ENCODE assay signal across 11 cellular contexts in the genomic region with DNA sequence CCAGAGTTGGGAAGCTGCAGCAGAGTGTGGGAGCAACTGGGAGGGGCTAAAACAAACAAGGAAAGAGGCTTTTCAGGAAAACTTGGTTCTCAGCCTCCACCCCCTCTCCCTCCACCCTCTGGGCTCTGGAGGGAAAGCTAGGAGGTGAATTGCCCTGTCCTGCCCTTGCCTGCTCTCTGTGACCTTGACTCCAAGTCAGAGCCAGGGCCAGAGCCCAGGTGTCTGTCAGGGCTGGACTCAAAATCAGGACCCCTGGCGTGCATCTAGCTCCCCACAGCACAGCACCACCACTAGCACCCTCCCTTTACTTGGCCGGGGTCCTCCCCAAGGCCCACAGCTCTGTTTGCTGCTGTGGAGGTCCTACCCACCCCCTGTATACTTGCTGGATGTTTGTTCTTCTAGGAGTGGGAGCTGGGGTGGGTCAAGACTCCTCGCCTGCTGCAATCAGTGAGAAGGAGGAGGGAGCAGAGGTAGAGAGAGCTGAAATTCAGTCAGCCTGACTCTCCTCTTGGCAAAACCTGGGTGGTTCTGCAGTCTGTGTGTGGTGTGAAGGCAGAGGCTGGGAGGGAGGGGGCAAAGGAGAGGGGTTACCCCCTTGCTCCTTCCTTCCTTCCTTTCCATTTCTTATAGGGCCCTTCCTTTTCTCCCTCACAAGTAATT. TPM values are rescaled to one million over a fixed set of nuclear protein-coding genes. Genes with fewer than 3 reads are reported as not detected.
DNase-seq lines count a peak whose midpoint lies in the region; ATAC-seq, FAIRE-seq and TF ChIP-seq lines count a peak whose summit lies in the region.
"Had no signal": no experiment of that assay in that cellular context is flagged by ENCODE, and none has a peak within 500 bp of the region (broad histone marks: within the 10 kb centered on the region; RNA-seq: fewer than 3 reads in every experiment).

No MANE protein-coding gene starts in this region.

- TF ChIP-seq RAD21 in GM12878 (IDR thresholded peaks at IDR 0.05; ENCODE audit: insufficient read depth, low read depth, low read length) = no peak

- H3K36me3 ChIP-seq in GM12878 (ENCODE audit: control insufficient read depth in 2 of 2, insufficient read depth in 2 of 2, low read length in 1 of 2) (no peaks in the 10 kb centered on the region), mucosa of rectum (ENCODE audit: control insufficient read depth in 2 of 2, insufficient read depth in 2 of 2, low read length in 2 of 2) (no peaks in the 10 kb centered on the region), tibial nerve (no peaks in the 10 kb centered on the region)

- POLR2A ChIA-PET in GM12878 (lab: Charles Lee) = interaction anchor here (0.7 kb wide), 1 partner anchor 10 kb away, joined by 3 read pairs; no protein-coding TSS in a partner anchor

- H3K4me1 ChIP-seq in GM12878 (ENCODE audit: control insufficient read depth, insufficient read depth, low read length) = peaks cover 75% of the 10 kb centered on the region
- peaks cover 82% of the 10 kb centered on the region in 2 donors for H3K4me1 ChIP-seq in mucosa of rectum (ENCODE audit: control insufficient read depth in 2 of 2, insufficient read depth in 2 of 2, low read length in 2 of 2)
- peaks cover 2 to 79% (median 78%) of the 10 kb centered on the region in 4 donors for H3K4me1 ChIP-seq in tibial nerve

- no peak for TF ChIP-seq CTCF in GM12878 (IDR thresholded peaks at IDR 0.05 in 2 of 3, conservative IDR thresholded peaks at IDR 0.05 in 1 of 3; ENCODE audit: control insufficient read depth in 2 of 3, extremely low read depth in 1 of 3, insufficient read depth in 1 of 3, low read depth in 3 of 3, low read length in 3 of 3)
- TF ChIP-seq CTCF in tibial nerve (IDR thresholded peaks at IDR 0.05) = no peak

- FAIRE-seq in GM12878 (lab: Jason Lieb, UNC) = no peak
- FAIRE-seq: urothelium cell line had no signal

- H3K79me2 ChIP-seq in GM12878 (ENCODE audit: control insufficient read depth, insufficient read depth, low read length) = peaks cover 5% of the 10 kb centered on the region; the same call in 1 of the 2 replicates

- CTCF ChIA-PET in activated naive CD4-positive, alpha-beta T cell treated with anti-CD3 and anti-CD28 coated beads for 36 hours (lab: Charles Lee) = interaction anchor here (0.5 to 5.2 kb wide), 10 partner anchors 9 to 145 kb away, joined by 3 to 77 read pairs (median 4); no protein-coding TSS in a partner anchor
- CTCF ChIA-PET in activated naive CD4-positive, alpha-beta T cell treated with anti-CD3 and anti-CD28 coated beads, Interleukin-2, amount 10 ng/mL, durations not matched to agents 7 days and 5 days (lab: Charles Lee) = interaction anchor here (0.7 to 9.9 kb wide), 5 partner anchors 9 to 187 kb away, joined by 3 to 95 read pairs (median 3); no protein-coding TSS in a partner anchor
- CTCF ChIA-PET in GM12878 (lab: Yijun Ruan, JAX) = interaction anchor here (1.0 to 10.6 kb wide), 10 partner anchors 9 to 90 kb away, joined by 3 to 176 read pairs (median 4); partner anchors contain the start of genes MED24 and THRA

- RAD21 ChIA-PET in GM12878 (lab: Charles Lee; ENCODE audit: unreplicated experiment) = interaction anchor here (0.7 to 2.1 kb wide), 4 partner anchors 8 to 116 kb away, joined by 3 to 14 read pairs (median 5); partner anchors contain the start of gene WIPF2

- H4K20me1 ChIP-seq in GM12878 (ENCODE audit: control insufficient read depth, insufficient read depth) = no peaks in the 10 kb centered on the region

- in situ Hi-C loops in GM12878 (cut with MboI) = no loop called here

- peak; percentile 50 for DNase-seq in activated naive CD4-positive, alpha-beta T cell treated with anti-CD3 and anti-CD28 coated beads for 36 hours
- no peak for DNase-seq in activated naive CD4-positive, alpha-beta T cell treated with anti-CD3 and anti-CD28 coated beads, Interleukin-2, amount 10 ng/mL, durations not matched to agents 7 days and 5 days
- DNase-seq in GM12878 (ENCODE audit: low read depth, low spot score) = no peak
- DNase-seq in tibial nerve (ENCODE audit: low spot score in 2 of 2) = no peak
- DNase-seq in NCI-H526 treated with DMSO at 0.1 percent for 48 hours (lab: John Stamatoyannopoulos, UW) = no peak
- no peak for DNase-seq in stimulated activated naive CD4-positive, alpha-beta T cell treated with Interleukin-2 at 50 U/mL for 16 hours (lab: John Stamatoyannopoulos, UW)
- DNase-seq: NCI-H187 treated with DMSO at 0.1 percent for 48 hours, SHP77 treated with DMSO at 0.1 percent for 48 hours had no signal

- H3K9me3 Mint-ChIP-seq in activated naive CD4-positive, alpha-beta T cell treated with anti-CD3 and anti-CD28 coated beads for 36 hours = no peaks in the 10 kb centered on the region
- H3K9me3 Mint-ChIP-seq in activated naive CD4-positive, alpha-beta T cell treated with anti-CD3 and anti-CD28 coated beads, Interleukin-2, amount 10 ng/mL, durations not matched to agents 7 days and 5 days = no peaks in the 10 kb centered on the region

- no TSS peak for BruUV-seq in GM12878 (replicated peaks; lab: Mats Ljungman, UMichigan)

- TF ChIP-seq POLR2A in GM12878 (IDR thresholded peaks at IDR 0.05; ENCODE audit: low read depth, low read length) (no peak), tibial nerve (IDR thresholded peaks at IDR 0.05) (no peak)

- H3K27ac ChIP-seq in GM12878 (ENCODE audit: control insufficient read depth, insufficient read depth) = no peak overlapping the region; the same call in 1 of the 2 replicates
- peak overlapping the region; percentile 82 to 92 for H3K27ac ChIP-seq in mucosa of rectum (ENCODE audit: low read depth in 2 of 2, low read length in 2 of 2)
- peak overlapping the region; percentile 57 to 99 (median 94) for H3K27ac ChIP-seq in tibial nerve

- peaks cover 4% of the 10 kb centered on the region for H3K36me3 Mint-ChIP-seq in activated naive CD4-positive, alpha-beta T cell treated with anti-CD3 and anti-CD28 coated beads for 36 hours (ENCODE audit: low read depth)
- H3K36me3 Mint-ChIP-seq in activated naive CD4-positive, alpha-beta T cell treated with anti-CD3 and anti-CD28 coated beads, Interleukin-2, amount 10 ng/mL, durations not matched to agents 7 days and 5 days = no peaks in the 10 kb centered on the region

- H3K4me3 Mint-ChIP-seq in activated naive CD4-positive, alpha-beta T cell treated with anti-CD3 and anti-CD28 coated beads for 36 hours = no peak overlapping the region
- no peak overlapping the region for H3K4me3 Mint-ChIP-seq in activated naive CD4-positive, alpha-beta T cell treated with anti-CD3 and anti-CD28 coated beads, Interleukin-2, amount 10 ng/mL, durations not matched to agents 7 days and 5 days

- H3K4me1 Mint-ChIP-seq in activated naive CD4-positive, alpha-beta T cell treated with anti-CD3 and anti-CD28 coated beads for 36 hours (ENCODE audit: low read depth) = peaks cover 91% of the 10 kb centered on the region
- H3K4me1 Mint-ChIP-seq in activated naive CD4-positive, alpha-beta T cell treated with anti-CD3 and anti-CD28 coated beads, Interleukin-2, amount 10 ng/mL, durations not matched to agents 7 days and 5 days = peaks cover 93% of the 10 kb centered on the region

- intact Hi-C loops in activated naive CD4-positive, alpha-beta T cell treated with anti-CD3 and anti-CD28 coated beads for 36 hours (cut with micrococcal nuclease) = loop anchor here (10.0 kb wide), 2 partner anchors 468 to 502 kb away; partner anchors contain the start of gene STARD3
- intact Hi-C loops in GM12878 (cut with micrococcal nuclease; ENCODE audit: unreplicated experiment) = no loop called here

- H3K4me2 ChIP-seq in GM12878 (ENCODE audit: control insufficient read depth, insufficient read depth) = peak overlapping the region; percentile 53; the same call in 1 of the 2 replicates

- no peak for ATAC-seq in GM12878
- no peak for ATAC-seq in GM18868 (IDR thresholded peaks at IDR 0.05; ENCODE audit: unreplicated experiment)

- peak overlapping the region; percentile 69 for H3K27ac Mint-ChIP-seq in activated naive CD4-positive, alpha-beta T cell treated with anti-CD3 and anti-CD28 coated beads for 36 hours
- H3K27ac Mint-ChIP-seq in activated naive CD4-positive, alpha-beta T cell treated with anti-CD3 and anti-CD28 coated beads, Interleukin-2, amount 10 ng/mL, durations not matched to agents 7 days and 5 days = no peak overlapping the region

- H3K4me3 ChIP-seq in GM12878 = no peak overlapping the region
- peak overlapping the region; percentile 1 to 8 for H3K4me3 ChIP-seq in mucosa of rectum (ENCODE audit: low read length in 2 of 2)
- no peak overlapping the region for H3K4me3 ChIP-seq in tibial nerve

- SMC1A ChIA-PET in GM12878 (lab: Charles Lee; ENCODE audit: uncharacterized antibody, unreplicated experiment) = interaction anchor here (0.7 to 10.4 kb wide), 4 partner anchors 9 to 102 kb away, joined by 3 to 132 read pairs (median 3); no protein-coding TSS in a partner anchor

- H3K27me3 Mint-ChIP-seq in activated naive CD4-positive, alpha-beta T cell treated with anti-CD3 and anti-CD28 coated beads for 36 hours (ENCODE audit: low read depth) = no peaks in the 10 kb centered on the region
- peaks cover 57% of the 10 kb centered on the region for H3K27me3 Mint-ChIP-seq in activated naive CD4-positive, alpha-beta T cell treated with anti-CD3 and anti-CD28 coated beads, Interleukin-2, amount 10 ng/mL, durations not matched to agents 7 days and 5 days

- 43% methylated on average over 3 of the region's 3 CpGs for WGBS in GM12878 (ENCODE audit: insufficient coverage, insufficient replicate concordance, low lambda C conversion rate, missing lambda C conversion rate)
- WGBS in tibial nerve, 2 donors = 32 to 46% methylated on average over 3 of the region's 3 CpGs

- H3K27me3 ChIP-seq in GM12878 (replicated peaks in 1 of 2; ENCODE audit: control insufficient read depth in 2 of 2, insufficient read depth in 2 of 2, low read length in 1 of 2) (no peaks in the 10 kb centered on the region), mucosa of rectum (ENCODE audit: control insufficient read depth in 2 of 2, insufficient read depth in 2 of 2, low read length in 2 of 2) (no peaks in the 10 kb centered on the region), tibial nerve (no peaks in the 10 kb centered on the region)

- no peaks in the 10 kb centered on the region for H3K9me3 ChIP-seq in GM12878 (replicated peaks; ENCODE audit: control insufficient read depth, insufficient read depth, low read length)
- no peaks in the 10 kb centered on the region for H3K9me3 ChIP-seq in mucosa of rectum (ENCODE audit: control insufficient read depth in 2 of 2, low read length in 2 of 2)
- H3K9me3 ChIP-seq in tibial nerve = no peaks in the 10 kb centered on the region

- TF ChIP-seq EP300 in GM12878 (IDR thresholded peaks at IDR 0.05; ENCODE audit: borderline replicate concordance in 1 of 2, control insufficient read depth in 1 of 2, low read depth in 2 of 2, low read length in 2 of 2) (no peak), tibial nerve (IDR thresholded peaks at IDR 0.05) (no peak)

- H3K9ac ChIP-seq in GM12878 (ENCODE audit: control insufficient read depth, insufficient read depth, low read length) (no peak overlapping the region), mucosa of rectum (ENCODE audit: low read depth in 1 of 2, low read length in 2 of 2) (peak overlapping the region; percentile 45 to 68)

- peak overlapping the region; percentile 70 for H2AFZ ChIP-seq in GM12878 (ENCODE audit: control insufficient read depth, low read depth, low read length)

RNA-seq across cellular contexts. Expression of gene NR1D1, which starts 2.8 kb away (rescaled TPM):
- 1 to 10 TPM; 9.0 to 9.1 TPM for total RNA-seq in activated naive CD4-positive, alpha-beta T cell treated with anti-CD3 and anti-CD28 coated beads for 36 hours
- 5.0 TPM in 2 replicates for total RNA-seq in GM12878 (2013; cell fraction: nucleolus; rRNA removed)
- total RNA-seq in GM12878 (2014; rRNA removed) (0.49 and 1.0 TPM in 2 replicates), GM12878 (2014; rRNA removed; fragmentation: Illumina TruSeq; extraction: Trizol) (0.31 and 0.37 TPM in 2 replicates), GM12878 (2021) (3.4 and 3.6 TPM in 2 replicates), tibial nerve (10 to 100 TPM; 16.8 to 48.2 (median 21.0) TPM)
- polyA plus RNA-seq in GM12878 (2011; ENCODE audit: low read depth) = 0.85 TPM
- polyA plus RNA-seq in GM12878 (2011; rRNA removed) (0.17 and 0.41 TPM in 2 replicates), GM12878 (2014; fragmentation: Illumina TruSeq; extraction: Trizol) (0.44 and 1.8 TPM in 2 replicates), GM12878 (2014; fragmentation: Nextera tagmentation; extraction: Ambion mirVana) (under 1 TPM; 0.10 to 0.33 TPM), GM12878 (2014; rRNA removed) (0.87 and 1.2 TPM in 2 replicates), GM12878 (2016; fragmentation: Nextera tagmentation; extraction: Ambion mirVana) (1 to 10 TPM; 1.8 to 2.6 TPM)
- 0.67 and 1.2 TPM in 2 replicates for polyA plus RNA-seq in GM12878 (2011; cell fraction: cytosol; rRNA removed)
- polyA plus RNA-seq in GM12878 (2011; cell fraction: nucleus; rRNA removed) = 5.1 and 5.9 TPM in 2 replicates
- 2.0 and 3.6 TPM in 2 replicates for polyA plus RNA-seq in GM12878 (2012)
- polyA minus RNA-seq in GM12878 (2011; rRNA and poly(A)+ RNA removed) = 1.0 and 1.4 TPM in 2 replicates
- polyA minus RNA-seq in GM12878 (2011; cell fraction: cytosol; rRNA and poly(A)+ RNA removed) = 2.1 TPM in 2 replicates
- 3.1 and 6.0 TPM in 2 replicates for polyA minus RNA-seq in GM12878 (2011; cell fraction: nucleus; rRNA and poly(A)+ RNA removed)

RNA-seq across cellular contexts. Expression of gene MSL1, which starts 18.6 kb away (rescaled TPM):
- 10 to 100 TPM; 72.1 to 72.2 TPM for total RNA-seq in activated naive CD4-positive, alpha-beta T cell treated with anti-CD3 and anti-CD28 coated beads for 36 hours
- 146 and 147 TPM in 2 replicates for total RNA-seq in GM12878 (2013; cell fraction: nucleolus; rRNA removed)
- total RNA-seq in GM12878 (2014; rRNA removed) (56.3 and 57.6 TPM in 2 replicates), GM12878 (2014; rRNA removed; fragmentation: Illumina TruSeq; extraction: Trizol) (56.4 and 56.5 TPM in 2 replicates), GM12878 (2021) (47.8 and 50.6 TPM in 2 replicates), tibial nerve (100 to 1,000 TPM in 3 of 4 donors, 10 to 100 TPM in 1; 78.0 to 113 (median 107) TPM)
- 38.1 TPM for polyA plus RNA-seq in GM12878 (2011; ENCODE audit: low read depth)
- polyA plus RNA-seq in GM12878 (2011; rRNA removed) (80.9 and 101 TPM in 2 replicates), GM12878 (2014; fragmentation: Illumina TruSeq; extraction: Trizol) (95.2 and 110 TPM in 2 replicates), GM12878 (2014; fragmentation: Nextera tagmentation; extraction: Ambion mirVana) (10 to 100 TPM; 11.1 to 18.0 TPM), GM12878 (2014; rRNA removed) (52.0 and 53.1 TPM in 2 replicates), GM12878 (2016; fragmentation: Nextera tagmentation; extraction: Ambion mirVana) (1 to 10 TPM; 6.1 to 9.5 TPM)
- 34.6 and 35.7 TPM in 2 replicates for polyA plus RNA-seq in GM12878 (2011; cell fraction: cytosol; rRNA removed)
- polyA plus RNA-seq in GM12878 (2011; cell fraction: nucleus; rRNA removed) = 220 and 227 TPM in 2 replicates
- 45.9 and 51.6 TPM in 2 replicates for polyA plus RNA-seq in GM12878 (2012)
- polyA minus RNA-seq in GM12878 (2011; rRNA and poly(A)+ RNA removed) = 33.0 and 40.5 TPM in 2 replicates
- polyA minus RNA-seq in GM12878 (2011; cell fraction: cytosol; rRNA and poly(A)+ RNA removed) = 16.6 and 20.3 TPM in 2 replicates
- polyA minus RNA-seq in GM12878 (2011; cell fraction: nucleus; rRNA and poly(A)+ RNA removed) = 30.2 and 34.7 TPM in 2 replicates

RNA-seq across cellular contexts. Expression of gene CASC3, which starts 37.1 kb away (rescaled TPM):
- total RNA-seq in activated naive CD4-positive, alpha-beta T cell treated with anti-CD3 and anti-CD28 coated beads for 36 hours = 100 to 1,000 TPM; 104 TPM
- total RNA-seq in GM12878 (2013; cell fraction: nucleolus; rRNA removed) = 135 and 156 TPM in 2 replicates
- total RNA-seq in GM12878 (2014; rRNA removed) (31.8 and 37.6 TPM in 2 replicates), GM12878 (2014; rRNA removed; fragmentation: Illumina TruSeq; extraction: Trizol) (31.9 and 33.7 TPM in 2 replicates), GM12878 (2021) (42.9 and 49.0 TPM in 2 replicates), tibial nerve (100 to 1,000 TPM in 1 of 4 donors, 10 to 100 TPM in 3; 85.2 to 122 (median 93.4) TPM)
- 30.2 TPM for polyA plus RNA-seq in GM12878 (2011; ENCODE audit: low read depth)
- polyA plus RNA-seq in GM12878 (2011; rRNA removed) (40.3 and 60.0 TPM in 2 replicates), GM12878 (2014; fragmentation: Illumina TruSeq; extraction: Trizol) (52.4 and 59.7 TPM in 2 replicates), GM12878 (2014; fragmentation: Nextera tagmentation; extraction: Ambion mirVana) (10 to 100 TPM; 12.7 to 16.4 TPM), GM12878 (2014; rRNA removed) (30.2 and 34.3 TPM in 2 replicates), GM12878 (2016; fragmentation: Nextera tagmentation; extraction: Ambion mirVana) (10 to 100 TPM; 52.6 to 53.4 TPM)
- 39.7 and 54.1 TPM in 2 replicates for polyA plus RNA-seq in GM12878 (2011; cell fraction: cytosol; rRNA removed)
- polyA plus RNA-seq in GM12878 (2011; cell fraction: nucleus; rRNA removed) = 126 and 159 TPM in 2 replicates
- polyA plus RNA-seq in GM12878 (2012) = 40.4 and 44.5 TPM in 2 replicates
- 40.6 and 41.8 TPM in 2 replicates for polyA minus RNA-seq in GM12878 (2011; rRNA and poly(A)+ RNA removed)
- 9.0 and 22.5 TPM in 2 replicates for polyA minus RNA-seq in GM12878 (2011; cell fraction: cytosol; rRNA and poly(A)+ RNA removed)
- 33.4 and 39.4 TPM in 2 replicates for polyA minus RNA-seq in GM12878 (2011; cell fraction: nucleus; rRNA and poly(A)+ RNA removed)

RNA-seq across cellular contexts. Expression of gene THRA, which starts 40.4 kb away (rescaled TPM):
- 10 to 100 TPM; 10.2 to 11.2 TPM for total RNA-seq in activated naive CD4-positive, alpha-beta T cell treated with anti-CD3 and anti-CD28 coated beads for 36 hours
- total RNA-seq in GM12878 (2013; cell fraction: nucleolus; rRNA removed) = 3.8 and 5.5 TPM in 2 replicates
- total RNA-seq in GM12878 (2014; rRNA removed) = 0.65 and 0.68 TPM in 2 replicates
- 0.63 and 0.64 TPM in 2 replicates for total RNA-seq in GM12878 (2014; rRNA removed; fragmentation: Illumina TruSeq; extraction: Trizol)
- total RNA-seq in GM12878 (2021) = 1.5 and 2.0 TPM in 2 replicates
- 1.2 TPM for polyA plus RNA-seq in GM12878 (2011; ENCODE audit: low read depth)
- 0.81 and 1.1 TPM in 2 replicates for polyA plus RNA-seq in GM12878 (2011; rRNA removed)
- 1.5 TPM in 2 replicates for polyA plus RNA-seq in GM12878 (2011; cell fraction: cytosol; rRNA removed)
- polyA plus RNA-seq in GM12878 (2011; cell fraction: nucleus; rRNA removed) = 1.1 and 1.4 TPM in 2 replicates
- 1.9 and 2.2 TPM in 2 replicates for polyA plus RNA-seq in GM12878 (2012)
- polyA plus RNA-seq in GM12878 (2014; fragmentation: Illumina TruSeq; extraction: Trizol) = 1.0 and 1.2 TPM in 2 replicates
- under 1 TPM; 0.03 to 0.07 TPM for polyA plus RNA-seq in GM12878 (2014; fragmentation: Nextera tagmentation; extraction: Ambion mirVana)
- polyA plus RNA-seq in GM12878 (2014; rRNA removed) = 0.64 and 0.81 TPM in 2 replicates
- under 1 TPM; 0.07 to 0.64 TPM for polyA plus RNA-seq in GM12878 (2016; fragmentation: Nextera tagmentation; extraction: Ambion mirVana)
- polyA minus RNA-seq in GM12878 (2011; rRNA and poly(A)+ RNA removed) = 1.1 and 1.4 TPM in 2 replicates
- 0.42 and 0.80 TPM in 2 replicates for polyA minus RNA-seq in GM12878 (2011; cell fraction: cytosol; rRNA and poly(A)+ RNA removed)
- 0.48 and 0.57 TPM in 2 replicates for polyA minus RNA-seq in GM12878 (2011; cell fraction: nucleus; rRNA and poly(A)+ RNA removed)
- 10 to 100 TPM; 65.4 to 86.1 (median 78.4) TPM for total RNA-seq in tibial nerve

RNA-seq across cellular contexts. Expression of gene MED24, which starts 49.0 kb away (rescaled TPM):
- total RNA-seq in activated naive CD4-positive, alpha-beta T cell treated with anti-CD3 and anti-CD28 coated beads for 36 hours = 100 to 1,000 TPM; 107 TPM
- 191 and 225 TPM in 2 replicates for total RNA-seq in GM12878 (2013; cell fraction: nucleolus; rRNA removed)
- total RNA-seq in GM12878 (2014; rRNA removed) (33.5 and 40.6 TPM in 2 replicates), GM12878 (2014; rRNA removed; fragmentation: Illumina TruSeq; extraction: Trizol) (32.8 and 35.3 TPM in 2 replicates), GM12878 (2021) (74.1 and 84.7 TPM in 2 replicates), tibial nerve (100 to 1,000 TPM in 2 of 4 donors, 10 to 100 TPM in 2; 55.1 to 146 (median 84.6) TPM)
- polyA plus RNA-seq in GM12878 (2011; ENCODE audit: low read depth) = 47.6 TPM
- polyA plus RNA-seq in GM12878 (2011; rRNA removed) (31.1 and 74.8 TPM in 2 replicates), GM12878 (2014; fragmentation: Illumina TruSeq; extraction: Trizol) (77.0 and 85.1 TPM in 2 replicates), GM12878 (2014; fragmentation: Nextera tagmentation; extraction: Ambion mirVana) (10 to 100 TPM in 1 of 2 experiments, 1 to 10 TPM in 1; 5.4 to 10.3 TPM), GM12878 (2014; rRNA removed) (58.6 and 75.5 TPM in 2 replicates), GM12878 (2016; fragmentation: Nextera tagmentation; extraction: Ambion mirVana) (10 to 100 TPM; 89.9 to 97.4 TPM)
- 78.2 and 80.7 TPM in 2 replicates for polyA plus RNA-seq in GM12878 (2011; cell fraction: cytosol; rRNA removed)
- polyA plus RNA-seq in GM12878 (2011; cell fraction: nucleus; rRNA removed) = 270 and 289 TPM in 2 replicates
- 54.5 and 59.0 TPM in 2 replicates for polyA plus RNA-seq in GM12878 (2012)
- polyA minus RNA-seq in GM12878 (2011; rRNA and poly(A)+ RNA removed) = 93.6 and 96.4 TPM in 2 replicates
- polyA minus RNA-seq in GM12878 (2011; cell fraction: cytosol; rRNA and poly(A)+ RNA removed) = 54.1 and 61.4 TPM in 2 replicates
- polyA minus RNA-seq in GM12878 (2011; cell fraction: nucleus; rRNA and poly(A)+ RNA removed) = 104 and 143 TPM in 2 replicates

Comparison
In these comparisons a context has a peak if more than half of its experiments do, and no peak if none do; other contexts are left out.
1. H3K4me3 ChIP-seq: peak in mucosa of rectum (2 of 2); none in GM12878 (single experiment) and tibial nerve (0 of 4).